Comparison of ENCODE assay signal across 15 cellular contexts in the genomic region with DNA sequence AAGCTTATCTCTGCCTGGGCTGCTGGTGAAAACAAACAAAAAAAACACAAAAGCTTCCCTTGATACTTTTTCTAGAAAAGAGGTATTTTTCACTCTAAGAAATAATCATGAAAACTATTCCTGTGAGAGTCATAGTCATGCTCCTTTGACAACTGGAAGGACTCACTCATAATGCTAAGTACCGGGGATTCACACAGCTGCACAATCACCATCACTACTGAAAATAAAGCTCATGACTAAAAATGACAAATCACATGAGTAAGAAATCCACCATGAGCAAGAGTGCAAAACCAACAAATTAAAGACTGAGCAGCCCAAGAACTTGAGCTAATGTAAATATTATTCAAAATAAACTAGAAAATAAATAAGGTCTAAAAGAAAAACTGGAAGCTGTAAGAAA. TPM values are rescaled to one million over a fixed set of nuclear protein-coding genes. Genes with fewer than 3 reads are reported as not detected.
A peak's percentile ranks its signal among the peaks of the same experiment; 100 is the strongest.
DNase-seq lines count a peak whose midpoint lies in the region; ATAC-seq, FAIRE-seq and TF ChIP-seq lines count a peak whose summit lies in the region.
"Had no signal": no experiment of that assay in that cellular context is flagged by ENCODE, and none has a peak within 500 bp of the region (broad histone marks: within the 10 kb centered on the region; RNA-seq: fewer than 3 reads in every experiment).

No MANE protein-coding gene starts in this region.

- H3K27ac ChIP-seq in PC-3 (ENCODE audit: low read length): peak overlapping the region; percentile 86
- H3K27ac ChIP-seq: cardiac muscle cell, heart left ventricle, spleen had no signal

- no peak overlapping the region for H3K4me3 ChIP-seq in PC-3 (ENCODE audit: low read length)
- H3K4me3 ChIP-seq: cardiac muscle cell, heart left ventricle, spleen had no signal

- FAIRE-seq in H54 (lab: Jason Lieb, UNC): peak; percentile 41

- no peaks in the 10 kb centered on the region for H3K79me2 ChIP-seq in PC-3 (ENCODE audit: low read length)

- peak overlapping the region; percentile 61 for H3K9ac ChIP-seq in PC-3 (ENCODE audit: low read length)

- H3K27me3 ChIP-seq in PC-3 (ENCODE audit: low read length): no peaks in the 10 kb centered on the region
- H3K27me3 ChIP-seq: cardiac muscle cell, spleen had no signal

- peak overlapping the region; percentile 31; the same call in 1 of the 2 replicates for H2AFZ ChIP-seq in PC-3 (ENCODE audit: low read length)

- ATAC-seq in GM18499 (IDR thresholded peaks at IDR 0.05; ENCODE audit: insufficient read depth, unreplicated experiment): peak; percentile 86
- peak; percentile 100 for ATAC-seq in PC-3
- ATAC-seq: heart left ventricle had no signal

- DNase-seq in H54 (ENCODE audit: insufficient read length, low spot score) (peak; percentile 4), PC-3 (peak; percentile 92), kidney glomerular epithelial cell (lab: John Stamatoyannopoulos, UW) (peak; percentile 57), COR-L47 (lab: John Stamatoyannopoulos, UW) (no peak), DMS153 treated with DMSO at 0.1 percent for 48 hours (lab: John Stamatoyannopoulos, UW; ENCODE audit: unreplicated experiment) (no peak), NOMO-1 treated with DMSO at 0.1 percent for 48 hours (lab: John Stamatoyannopoulos, UW; ENCODE audit: unreplicated experiment) (no peak)
- no peak for DNase-seq in activated CD4-positive, alpha-beta T cell treated with anti-CD3 and anti-CD28 coated beads for 4 hours
- DNase-seq: activated CD4-positive, alpha-beta T cell treated with anti-CD3 and anti-CD28 coated beads, Interleukin-2, amount 50 U/mL, for 4 hours; DMS79; heart left ventricle; RPMI8226; spleen had no signal

- no peaks in the 10 kb centered on the region for H4K20me1 ChIP-seq in PC-3 (ENCODE audit: low read length)

- intact Hi-C loops in PC-3 (cut with micrococcal nuclease): loop anchor here (1.0 to 2.0 kb wide), 2 partner anchors 46 to 81 kb away; no protein-coding TSS in a partner anchor

- POLR2A ChIA-PET in PC-3 (lab: Charles Lee; ENCODE audit: unreplicated experiment): interaction anchor here (0.6 to 1.0 kb wide), 2 partner anchors 60 to 296 kb away, joined by 3 to 5 read pairs; a partner anchor contains a TSS

- peaks cover 12% of the 10 kb centered on the region for H3K4me1 ChIP-seq in PC-3 (ENCODE audit: insufficient read depth, low read length)
- H3K4me1 ChIP-seq: heart left ventricle, spleen had no signal

- no peaks in the 10 kb centered on the region for H3F3A ChIP-seq in PC-3 (ENCODE audit: low read length, unreplicated experiment)

- TF ChIP-seq CTCF in PC-3 (conservative IDR thresholded peaks at IDR 0.05; ENCODE audit: low read depth, low read length): no peak

- no peaks in the 10 kb centered on the region for H3K36me3 ChIP-seq in PC-3 (ENCODE audit: low read depth, low read length)
- H3K36me3 ChIP-seq: cardiac muscle cell, heart left ventricle, spleen had no signal

- no peaks in the 10 kb centered on the region for H3K9me2 ChIP-seq in PC-3 (replicated peaks; ENCODE audit: low read length)

- H3K4me2 ChIP-seq in PC-3 (ENCODE audit: low read length): peak overlapping the region; percentile 39

- BruUV-seq in PC-3 (replicated peaks; lab: Mats Ljungman, UMichigan): no TSS peak

- CTCF ChIA-PET in PC-3 (lab: Charles Lee): interaction anchor here (1.1 to 1.6 kb wide), 2 partner anchors 27 to 718 kb away, joined by 4 to 5 read pairs; no protein-coding TSS in a partner anchor

- no peaks in the 10 kb centered on the region for H3K9me3 ChIP-seq in PC-3 (ENCODE audit: low read length)
- H3K9me3 ChIP-seq: spleen had no signal

- TF ChIP-seq POLR2A in H54 (IDR thresholded peaks at IDR 0.05; ENCODE audit: low read depth, low read length): no peak

RNA-seq across cellular contexts. Expression of a gene that starts 10.6 kb away (rescaled TPM):
- not detected in 2 replicates for total RNA-seq in PC-3 (2014; rRNA removed)
- total RNA-seq: cardiac muscle cell, heart left ventricle, mononuclear cell, spleen had no signal

RNA-seq across cellular contexts. Expression of a gene that starts 59.9 kb away (rescaled TPM):
- total RNA-seq in PC-3 (2014; rRNA removed): 40.1 and 49.4 TPM in 2 replicates

Comparison
In these comparisons a context has a peak if more than half of its experiments do, and no peak if none do; other contexts are left out.
1. DNase-seq: peak in H54 (single experiment), PC-3 (single experiment) and kidney glomerular epithelial cell (single experiment); none in activated CD4-positive, alpha-beta T cell treated with anti-CD3 and anti-CD28 coated beads for 4 hours (0 of 2), COR-L47 (single experiment), DMS153 treated with DMSO at 0.1 percent for 48 hours (single experiment) and NOMO-1 treated with DMSO at 0.1 percent for 48 hours (single experiment).